Comparison of ENCODE assay signal across 29 cellular contexts in genomic region chr13:37690361-37690760, GRCh38.
"Had no signal": no experiment of that assay in that cellular context is flagged by ENCODE, and none has a peak within 500 bp of the region (broad histone marks: within the 10 kb centered on the region; RNA-seq: fewer than 3 reads in every experiment).

No MANE protein-coding gene starts in this region.

- H3K36me3 ChIP-seq: ascending aorta, esophagus squamous epithelium, heart right ventricle had no signal

- H3K27ac ChIP-seq: ascending aorta, epithelial cell of prostate, esophagus squamous epithelium, heart right ventricle, VCaP had no signal

- H3K4me1 ChIP-seq: ascending aorta, esophagus squamous epithelium, heart right ventricle had no signal

- H3K4me3 ChIP-seq: ascending aorta, esophagus squamous epithelium, heart right ventricle had no signal

- H3K27me3 ChIP-seq: ascending aorta, esophagus squamous epithelium, heart right ventricle had no signal

- H3K27ac Mint-ChIP-seq: activated CD4-positive, alpha-beta memory T cell treated with anti-CD3 and anti-CD28 coated beads, Interleukin-2, amount 10 ng/mL, durations not matched to agents 7 days and 5 days; activated CD4-positive, alpha-beta T cell treated with anti-CD3 and anti-CD28 coated beads, Interleukin-2, amount 10 ng/mL, durations not matched to agents 7 days and 5 days; activated naive CD4-positive, alpha-beta T cell treated with anti-CD3 and anti-CD28 coated beads, Interleukin-2, amount 10 ng/mL, durations not matched to agents 7 days and 5 days; activated naive CD4-positive, alpha-beta T cell treated with anti-CD3 and anti-CD28 coated beads, Interleukin-2, amount 50 U/mL, for 72 hours; activated naive CD8-positive, alpha-beta T cell treated with anti-CD3 and anti-CD28 coated beads, Interleukin-2, amount 10 ng/mL, durations not matched to agents 7 days and 5 days; activated T-cell treated with anti-CD3 and anti-CD28 coated beads, Interleukin-2, amount 50 U/mL, for 24 hours; activated T-cell treated with anti-CD3 and anti-CD28 coated beads, Interleukin-2, amount 50 U/mL, for 72 hours; brain; effector memory CD8-positive, alpha-beta T cell; T-helper 17 cell; T-helper 2 cell treated with Interferon-gamma antibody and Interleukin-4, amounts not matched to agents 5 μg/mL and 100 μg/mL, for 36 hours; WTC11 had no signal

- ATAC-seq: activated naive CD4-positive, alpha-beta T cell treated with anti-CD3 and anti-CD28 coated beads, Interleukin-2, amount 50 U/mL, for 72 hours; activated T-cell treated with anti-CD3 and anti-CD28 coated beads, Interleukin-2, amount 50 U/mL, for 72 hours; effector memory CD8-positive, alpha-beta T cell; heart right ventricle; T-helper 17 cell; WTC11 had no signal

- DNase-seq: activated CD4-positive, alpha-beta memory T cell treated with anti-CD3 and anti-CD28 coated beads, Interleukin-2, amount 10 ng/mL, durations not matched to agents 7 days and 5 days; activated CD4-positive, alpha-beta T cell treated with anti-CD3 and anti-CD28 coated beads for 1 hour; activated CD4-positive, alpha-beta T cell treated with anti-CD3 and anti-CD28 coated beads for 4 hours; activated CD4-positive, alpha-beta T cell treated with anti-CD3 and anti-CD28 coated beads, Interleukin-2, amount 10 ng/mL, durations not matched to agents 7 days and 5 days; activated CD4-positive, alpha-beta T cell treated with anti-CD3 and anti-CD28 coated beads, Interleukin-2, amount 50 U/mL, for 4 hours; activated CD8-positive, alpha-beta memory T cell treated with anti-CD3 and anti-CD28 coated beads, Interleukin-2, amount 50 U/mL, for 48 hours; activated gamma-delta T cell; activated naive CD4-positive, alpha-beta T cell; activated naive CD4-positive, alpha-beta T cell treated with anti-CD3 and anti-CD28 coated beads, Interleukin-2, amount 10 ng/mL, durations not matched to agents 7 days and 5 days; activated naive CD8-positive, alpha-beta T cell treated with anti-CD3 and anti-CD28 coated beads, Interleukin-2, amount 10 ng/mL, durations not matched to agents 7 days and 5 days; activated T-cell treated with anti-CD3 and anti-CD28 coated beads for 4 hours; activated T-cell treated with anti-CD3 and anti-CD28 coated beads, Interleukin-2, amount 50 U/mL, for 24 hours; activated T-cell treated with anti-CD3 and anti-CD28 coated beads, Interleukin-2, amount 50 U/mL, for 72 hours; cortex of kidney; dermis blood vessel endothelial cell; effector CD4-positive, alpha-beta T cell; effector memory CD8-positive, alpha-beta T cell; esophagus squamous epithelium; heart right ventricle; T-helper 1 cell; T-helper 17 cell had no signal

- H3K27me3 Mint-ChIP-seq: activated CD4-positive, alpha-beta memory T cell treated with anti-CD3 and anti-CD28 coated beads, Interleukin-2, amount 10 ng/mL, durations not matched to agents 7 days and 5 days; activated CD4-positive, alpha-beta T cell treated with anti-CD3 and anti-CD28 coated beads, Interleukin-2, amount 10 ng/mL, durations not matched to agents 7 days and 5 days; activated naive CD4-positive, alpha-beta T cell treated with anti-CD3 and anti-CD28 coated beads, Interleukin-2, amount 10 ng/mL, durations not matched to agents 7 days and 5 days; activated naive CD8-positive, alpha-beta T cell treated with anti-CD3 and anti-CD28 coated beads, Interleukin-2, amount 10 ng/mL, durations not matched to agents 7 days and 5 days; activated T-cell treated with anti-CD3 and anti-CD28 coated beads, Interleukin-2, amount 50 U/mL, for 24 hours; brain; central memory CD8-positive, alpha-beta T cell; effector memory CD8-positive, alpha-beta T cell; T-helper 17 cell had no signal

- H3K36me3 Mint-ChIP-seq: activated naive CD4-positive, alpha-beta T cell treated with anti-CD3 and anti-CD28 coated beads, Interleukin-2, amount 10 ng/mL, durations not matched to agents 7 days and 5 days; activated naive CD4-positive, alpha-beta T cell treated with anti-CD3 and anti-CD28 coated beads, Interleukin-2, amount 50 U/mL, for 72 hours; activated naive CD8-positive, alpha-beta T cell treated with anti-CD3 and anti-CD28 coated beads, Interleukin-2, amount 10 ng/mL, durations not matched to agents 7 days and 5 days; WTC11 had no signal

- H3K9me3 ChIP-seq: ascending aorta, esophagus squamous epithelium, heart right ventricle had no signal

- H3K9me3 Mint-ChIP-seq: activated CD4-positive, alpha-beta memory T cell treated with anti-CD3 and anti-CD28 coated beads, Interleukin-2, amount 10 ng/mL, durations not matched to agents 7 days and 5 days; activated CD4-positive, alpha-beta T cell treated with anti-CD3 and anti-CD28 coated beads, Interleukin-2, amount 10 ng/mL, durations not matched to agents 7 days and 5 days; activated T-cell treated with anti-CD3 and anti-CD28 coated beads, Interleukin-2, amount 50 U/mL, for 24 hours; T-helper 2 cell treated with Interferon-gamma antibody and Interleukin-4, amounts not matched to agents 5 μg/mL and 100 μg/mL, for 36 hours had no signal

- H3K4me1 Mint-ChIP-seq: activated CD4-positive, alpha-beta memory T cell treated with anti-CD3 and anti-CD28 coated beads, Interleukin-2, amount 10 ng/mL, durations not matched to agents 7 days and 5 days; activated CD4-positive, alpha-beta T cell treated with anti-CD3 and anti-CD28 coated beads, Interleukin-2, amount 10 ng/mL, durations not matched to agents 7 days and 5 days; activated naive CD4-positive, alpha-beta T cell treated with anti-CD3 and anti-CD28 coated beads, Interleukin-2, amount 10 ng/mL, durations not matched to agents 7 days and 5 days; activated naive CD8-positive, alpha-beta T cell treated with anti-CD3 and anti-CD28 coated beads, Interleukin-2, amount 10 ng/mL, durations not matched to agents 7 days and 5 days; central memory CD8-positive, alpha-beta T cell; T-helper 17 cell had no signal

- H3K4me3 Mint-ChIP-seq: activated CD4-positive, alpha-beta memory T cell treated with anti-CD3 and anti-CD28 coated beads, Interleukin-2, amount 10 ng/mL, durations not matched to agents 7 days and 5 days; activated CD4-positive, alpha-beta T cell treated with anti-CD3 and anti-CD28 coated beads, Interleukin-2, amount 10 ng/mL, durations not matched to agents 7 days and 5 days; activated naive CD4-positive, alpha-beta T cell treated with anti-CD3 and anti-CD28 coated beads, Interleukin-2, amount 10 ng/mL, durations not matched to agents 7 days and 5 days; activated naive CD8-positive, alpha-beta T cell treated with anti-CD3 and anti-CD28 coated beads, Interleukin-2, amount 10 ng/mL, durations not matched to agents 7 days and 5 days; activated T-cell treated with anti-CD3 and anti-CD28 coated beads, Interleukin-2, amount 50 U/mL, for 24 hours; activated T-cell treated with anti-CD3 and anti-CD28 coated beads, Interleukin-2, amount 50 U/mL, for 72 hours; brain; central memory CD8-positive, alpha-beta T cell; effector memory CD8-positive, alpha-beta T cell; T-helper 17 cell; T-helper 2 cell treated with Interferon-gamma antibody and Interleukin-4, amounts not matched to agents 5 μg/mL and 100 μg/mL, for 36 hours; WTC11 had no signal
